ENCODE assay signal across 33 cellular contexts in the genomic region with DNA sequence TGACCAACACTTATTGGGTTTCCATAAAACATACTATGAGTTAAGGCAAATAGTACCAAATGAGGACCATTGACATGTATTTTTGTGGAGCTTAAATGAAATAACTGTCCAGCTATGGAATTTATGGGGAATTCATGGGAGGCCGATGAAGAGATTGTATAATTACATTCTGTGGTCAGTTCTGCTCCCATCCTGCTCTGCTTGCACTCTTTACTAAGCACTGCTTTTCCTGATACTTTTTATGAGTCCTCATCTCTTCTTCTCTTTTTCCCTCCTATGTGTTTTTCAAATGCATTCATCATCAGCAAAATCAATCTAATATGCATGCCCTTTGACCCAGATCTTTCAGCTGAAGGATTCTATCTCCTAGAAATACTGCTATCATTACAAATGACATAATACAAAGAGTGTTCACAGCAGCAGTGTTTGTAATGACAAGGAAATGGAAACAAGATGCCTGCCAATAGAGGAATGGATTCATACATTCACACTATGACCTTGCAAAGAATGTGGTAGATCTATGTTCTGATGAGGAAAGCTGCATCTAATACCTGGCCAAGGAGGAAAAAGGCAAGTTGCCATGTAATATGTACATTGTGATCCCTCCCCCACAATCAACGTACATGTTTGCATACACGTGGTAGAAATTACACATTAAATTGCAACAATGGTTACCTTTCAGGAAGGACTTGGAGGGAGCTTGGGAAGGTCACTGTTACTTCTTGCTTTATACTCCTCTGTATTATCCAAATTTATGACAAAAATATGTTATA.
"Had no signal": no experiment of that assay in that cellular context is flagged by ENCODE, and none has a peak within 500 bp of the region (broad histone marks: within the 10 kb centered on the region; RNA-seq: fewer than 3 reads in every experiment).

No MANE protein-coding gene starts in this region.

- H3K9me3 Mint-ChIP-seq: activated CD4-positive, alpha-beta memory T cell treated with anti-CD3 and anti-CD28 coated beads, Interleukin-2, amount 10 ng/mL, durations not matched to agents 7 days and 5 days; activated CD4-positive, alpha-beta T cell treated with anti-CD3 and anti-CD28 coated beads, Interleukin-2, amount 10 ng/mL, durations not matched to agents 24 days and 14 days; activated naive CD4-positive, alpha-beta T cell treated with anti-CD3 and anti-CD28 coated beads, Interleukin-2, amount 10 ng/mL, durations not matched to agents 7 days and 5 days; activated naive CD8-positive, alpha-beta T cell treated with anti-CD3 and anti-CD28 coated beads, Interleukin-2, amount 10 ng/mL, durations not matched to agents 7 days and 5 days; activated T-cell treated with anti-CD3 and anti-CD28 coated beads, Interleukin-2, amount 50 U/mL, for 24 hours; central memory CD8-positive, alpha-beta T cell; dendritic cell treated with granulocyte-macrophage colony-stimulating factor and Interleukin-4, amounts not matched to agents 40 ng/mL and 50 ng/mL, for 4 days; nephron; stimulated activated memory B cell treated with anti-CD40 and anti-IgM and Interleukin-4, amounts not matched to agents 10 μg/mL and 1 μg/mL and 100 μg/mL, for 72 hours had no signal

- H3K36me3 Mint-ChIP-seq: activated naive CD4-positive, alpha-beta T cell treated with anti-CD3 and anti-CD28 coated beads, Interleukin-2, amount 10 ng/mL, durations not matched to agents 7 days and 5 days; activated naive CD8-positive, alpha-beta T cell treated with anti-CD3 and anti-CD28 coated beads, Interleukin-2, amount 10 ng/mL, durations not matched to agents 7 days and 5 days; stimulated activated memory B cell treated with anti-CD40 and anti-IgM and Interleukin-4, amounts not matched to agents 10 μg/mL and 1 μg/mL and 100 μg/mL, for 72 hours had no signal

- H3K27ac ChIP-seq: epithelial cell of prostate, esophagus squamous epithelium, left ventricle myocardium inferior, neutrophil, ovary, prostate gland, stomach, thyroid gland, upper lobe of left lung had no signal

- DNase-seq: activated CD4-positive, alpha-beta memory T cell treated with anti-CD3 and anti-CD28 coated beads, Interleukin-2, amount 10 ng/mL, durations not matched to agents 7 days and 5 days; activated CD4-positive, alpha-beta T cell treated with anti-CD3 and anti-CD28 coated beads, Interleukin-2, amount 10 ng/mL, durations not matched to agents 24 days and 14 days; activated CD4-positive, CD25-positive, alpha-beta regulatory T cell treated with anti-CD3 and anti-CD28 coated beads, Interleukin-2, amount 50 U/mL, for 72 hours; activated CD8-positive, alpha-beta memory T cell treated with anti-CD3 and anti-CD28 coated beads, Interleukin-2, amount 50 U/mL, for 48 hours; activated gamma-delta T cell; activated naive CD4-positive, alpha-beta T cell treated with anti-CD3 and anti-CD28 coated beads, Interleukin-2, amount 10 ng/mL, durations not matched to agents 7 days and 5 days; activated naive CD8-positive, alpha-beta T cell treated with anti-CD3 and anti-CD28 coated beads, Interleukin-2, amount 10 ng/mL, durations not matched to agents 7 days and 5 days; activated T-cell treated with anti-CD3 and anti-CD28 coated beads, Interleukin-2, amount 50 U/mL, for 24 hours; amygdala; esophagus squamous epithelium; left ventricle myocardium inferior; mesendoderm; ovary; retina; small intestine; stimulated activated CD4-positive, alpha-beta T cell treated with anti-CD3 and anti-CD28 coated beads, Interleukin-4, amount 100 ng/mL, for 24 hours; stimulated activated CD8-positive, alpha-beta memory T cell treated with anti-CD3 and anti-CD28 coated beads, Interleukin-4, amount 100 ng/mL, for 48 hours; stomach; T-helper 17 cell; thyroid gland; upper lobe of left lung had no signal

- H3K27me3 ChIP-seq: ovary, stomach, thyroid gland, upper lobe of left lung had no signal

- H3K27ac Mint-ChIP-seq: activated CD4-positive, alpha-beta memory T cell treated with anti-CD3 and anti-CD28 coated beads, Interleukin-2, amount 10 ng/mL, durations not matched to agents 7 days and 5 days; activated CD4-positive, alpha-beta T cell treated with anti-CD3 and anti-CD28 coated beads, Interleukin-2, amount 10 ng/mL, durations not matched to agents 24 days and 14 days; activated naive CD4-positive, alpha-beta T cell treated with anti-CD3 and anti-CD28 coated beads, Interleukin-2, amount 10 ng/mL, durations not matched to agents 7 days and 5 days; activated naive CD8-positive, alpha-beta T cell treated with anti-CD3 and anti-CD28 coated beads, Interleukin-2, amount 10 ng/mL, durations not matched to agents 7 days and 5 days; activated T-cell treated with anti-CD3 and anti-CD28 coated beads, Interleukin-2, amount 50 U/mL, for 24 hours; dendritic cell treated with granulocyte-macrophage colony-stimulating factor and Interleukin-4, amounts not matched to agents 40 ng/mL and 50 ng/mL, for 4 days; nephron; stimulated activated memory B cell treated with anti-CD40 and anti-IgM and Interleukin-4, amounts not matched to agents 10 μg/mL and 1 μg/mL and 100 μg/mL, for 72 hours; T-helper 17 cell had no signal

- ATAC-seq: sciatic nerve; stimulated activated memory B cell treated with anti-CD40 and anti-IgM and Interleukin-4, amounts not matched to agents 10 μg/mL and 1 μg/mL and 100 μg/mL, for 72 hours; T-helper 17 cell had no signal

- FAIRE-seq: bronchial epithelial cell, frontal cortex, islet of Langerhans, small intestine had no signal

- H3K4me1 ChIP-seq: prostate gland, thyroid gland had no signal

- H3K36me3 ChIP-seq: esophagus squamous epithelium, left ventricle myocardium inferior, neutrophil, ovary, prostate gland, stomach, thyroid gland, upper lobe of left lung had no signal

- H3K9me3 ChIP-seq: esophagus squamous epithelium, left ventricle myocardium inferior, neutrophil, ovary, prostate gland, stomach, thyroid gland, upper lobe of left lung had no signal

- H3K4me3 ChIP-seq: esophagus squamous epithelium, left ventricle myocardium inferior, lung, ovary, prostate gland, stomach, thyroid gland, upper lobe of left lung had no signal

- H3K4me3 Mint-ChIP-seq: activated CD4-positive, alpha-beta memory T cell treated with anti-CD3 and anti-CD28 coated beads, Interleukin-2, amount 10 ng/mL, durations not matched to agents 7 days and 5 days; activated CD4-positive, alpha-beta T cell treated with anti-CD3 and anti-CD28 coated beads, Interleukin-2, amount 10 ng/mL, durations not matched to agents 24 days and 14 days; activated naive CD4-positive, alpha-beta T cell treated with anti-CD3 and anti-CD28 coated beads, Interleukin-2, amount 10 ng/mL, durations not matched to agents 7 days and 5 days; activated naive CD8-positive, alpha-beta T cell treated with anti-CD3 and anti-CD28 coated beads, Interleukin-2, amount 10 ng/mL, durations not matched to agents 7 days and 5 days; activated T-cell treated with anti-CD3 and anti-CD28 coated beads, Interleukin-2, amount 50 U/mL, for 24 hours; central memory CD8-positive, alpha-beta T cell; dendritic cell treated with granulocyte-macrophage colony-stimulating factor and Interleukin-4, amounts not matched to agents 40 ng/mL and 50 ng/mL, for 4 days; nephron; stimulated activated memory B cell treated with anti-CD40 and anti-IgM and Interleukin-4, amounts not matched to agents 10 μg/mL and 1 μg/mL and 100 μg/mL, for 72 hours; T-helper 17 cell had no signal
